Comparison of ENCODE assay signal across 12 cellular contexts in the genomic region with DNA sequence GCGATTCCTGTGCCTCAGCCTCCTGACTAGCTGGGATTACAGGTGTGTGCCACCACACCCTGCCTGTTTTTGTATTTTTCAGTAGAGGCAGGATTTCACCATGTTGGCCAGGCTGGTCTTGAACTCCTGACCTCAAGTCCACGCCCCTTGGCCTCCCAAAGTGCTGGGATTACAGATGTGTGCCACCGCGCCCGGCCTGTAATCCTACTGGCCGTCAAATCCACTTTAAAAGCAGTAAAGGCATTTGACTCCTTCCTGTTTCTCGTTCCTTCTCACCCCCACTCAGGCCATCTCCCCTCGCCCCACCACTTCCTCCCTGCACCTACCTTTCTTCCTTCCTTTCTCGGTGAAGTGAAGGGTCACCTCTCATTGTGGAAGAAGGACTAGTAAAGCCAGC.
DNase-seq lines count a peak whose midpoint lies in the region; ATAC-seq and TF ChIP-seq lines count a peak whose summit lies in the region.
"Had no signal": no experiment of that assay in that cellular context is flagged by ENCODE, and none has a peak within 500 bp of the region (broad histone marks: within the 10 kb centered on the region; RNA-seq: fewer than 3 reads in every experiment).

No MANE protein-coding gene starts in this region.

- TF ChIP-seq CTCF in VCaP (conservative IDR thresholded peaks at IDR 0.05) (no peak), gastroesophageal sphincter (IDR thresholded peaks at IDR 0.05) (no peak), endothelial cell (IDR thresholded peaks at IDR 0.05; ENCODE audit: unreplicated experiment) (no peak)

- H3K27me3 Mint-ChIP-seq in endothelial cell (ENCODE audit: unreplicated experiment), result peaks cover 2% of the 10 kb centered on the region

- no peak for TF ChIP-seq EP300 in gastroesophageal sphincter (IDR thresholded peaks at IDR 0.05)

- peak overlapping the region; percentile 26 to 79 (median 63) for H3K4me2 ChIP-seq in BLaER1 treated with 17β-estradiol and CSF1 and Interleukin-3, amounts not matched to agents 10 nM and 100 nM

- no peaks in the 10 kb centered on the region for H3K36me3 Mint-ChIP-seq in endothelial cell (ENCODE audit: low read depth, unreplicated experiment)
- H3K36me3 Mint-ChIP-seq: CD8-positive, alpha-beta T cell had no signal

- TF ChIP-seq POLR2A in gastroesophageal sphincter (IDR thresholded peaks at IDR 0.05), result no peak

- peaks cover 3% of the 10 kb centered on the region for H3K4me1 Mint-ChIP-seq in endothelial cell (ENCODE audit: unreplicated experiment)

- no peaks in the 10 kb centered on the region; a peak in 1 of 22 replicates for H3K9me3 ChIP-seq in BLaER1 treated with 17β-estradiol and CSF1 and Interleukin-3, amounts not matched to agents 10 nM and 100 nM (replicated peaks in 1 of 11)
- H3K9me3 ChIP-seq in gastroesophageal sphincter (no peaks in the 10 kb centered on the region), skeletal muscle tissue (ENCODE audit: control insufficient read depth in 3 of 3, low read length in 3 of 3) (no peaks in the 10 kb centered on the region)
- H3K9me3 ChIP-seq: HAP-1 had no signal

- H3K36me3 ChIP-seq in BLaER1 treated with 17β-estradiol and CSF1 and Interleukin-3, amounts not matched to agents 10 nM and 100 nM, result no peaks in the 10 kb centered on the region
- H3K36me3 ChIP-seq in gastroesophageal sphincter (no peaks in the 10 kb centered on the region), skeletal muscle tissue (ENCODE audit: control insufficient read depth in 3 of 3, insufficient read depth in 3 of 3, low read length in 3 of 3) (no peaks in the 10 kb centered on the region)
- H3K36me3 ChIP-seq: HAP-1 had no signal

- peak overlapping the region in 1 of 11 experiments; percentile 24; a peak in 1 of 22 replicates for H3K27ac ChIP-seq in BLaER1 treated with 17β-estradiol and CSF1 and Interleukin-3, amounts not matched to agents 10 nM and 100 nM
- H3K27ac ChIP-seq in VCaP, result peak overlapping the region; percentile 20; the same call in 1 of the 2 replicates
- peak overlapping the region; percentile 31 to 85 (median 83) for H3K27ac ChIP-seq in gastroesophageal sphincter
- peak overlapping the region; percentile 69 for H3K27ac ChIP-seq in skeletal muscle tissue (ENCODE audit: low read depth, low read length)

- no peak overlapping the region for H3K27ac Mint-ChIP-seq in endothelial cell (ENCODE audit: unreplicated experiment)
- H3K27ac Mint-ChIP-seq: CD8-positive, alpha-beta T cell had no signal

- H3K4me3 Mint-ChIP-seq in endothelial cell (ENCODE audit: unreplicated experiment), result no peak overlapping the region
- H3K4me3 Mint-ChIP-seq: CD8-positive, alpha-beta T cell had no signal

- H3K27me3 ChIP-seq in BLaER1 treated with 17β-estradiol and CSF1 and Interleukin-3, amounts not matched to agents 10 nM and 100 nM, result no peaks in the 10 kb centered on the region
- H3K27me3 ChIP-seq in gastroesophageal sphincter, result peaks cover 3% of the 10 kb centered on the region
- H3K27me3 ChIP-seq in skeletal muscle tissue (ENCODE audit: control insufficient read depth in 3 of 3, insufficient read depth in 3 of 3, low read length in 3 of 3), result peaks cover 0 to 9% (median 7%) of the 10 kb centered on the region in 3 donors

- 0 out of 22 replicates have a peak, but pooled peaks cover 0 to 4% (median 0%) of the 10 kb centered on the region in 11 experiments for H4K20me1 ChIP-seq in BLaER1 treated with 17β-estradiol and CSF1 and Interleukin-3, amounts not matched to agents 10 nM and 100 nM

- WGBS in gastroesophageal sphincter (ENCODE audit: low coverage in 1 of 2), 2 donors, result 49 to 65% methylated on average over 4 to 6 of the region's 9 CpGs

- H3K9me3 Mint-ChIP-seq in endothelial cell (ENCODE audit: unreplicated experiment), result no peaks in the 10 kb centered on the region
- H3K9me3 Mint-ChIP-seq: CD8-positive, alpha-beta T cell had no signal

- ATAC-seq in gastroesophageal sphincter (no peak), GM18873 (IDR thresholded peaks at IDR 0.05; ENCODE audit: low FRiP score, unreplicated experiment) (no peak)
- ATAC-seq: CD8-positive, alpha-beta T cell had no signal

- H3K4me3 ChIP-seq in BLaER1 treated with 17β-estradiol and CSF1 and Interleukin-3, amounts not matched to agents 10 nM and 100 nM, result no peak overlapping the region
- H3K4me3 ChIP-seq in gastroesophageal sphincter, result peak overlapping the region in 1 of 2 donors; percentile 26
- H3K4me3 ChIP-seq in skeletal muscle tissue (ENCODE audit: low read length in 3 of 3), result peak overlapping the region; percentile 11 to 55 (median 44)
- H3K4me3 ChIP-seq: HAP-1 had no signal

- peaks cover 32 to 69% (median 61%) of the 10 kb centered on the region in 10 experiments for H3K4me1 ChIP-seq in BLaER1 treated with 17β-estradiol and CSF1 and Interleukin-3, amounts not matched to agents 10 nM and 100 nM
- H3K4me1 ChIP-seq in gastroesophageal sphincter (peaks cover 0 to 58% (median 12%) of the 10 kb centered on the region in 3 donors), skeletal muscle tissue (ENCODE audit: control insufficient read depth in 3 of 3, insufficient read depth in 3 of 3, low read length in 3 of 3) (peaks cover 34 to 45% (median 37%) of the 10 kb centered on the region in 3 donors)

- H3K9ac ChIP-seq in BLaER1 treated with 17β-estradiol and CSF1 and Interleukin-3, amounts not matched to agents 10 nM and 100 nM, result no peak overlapping the region
- peak overlapping the region; percentile 2 to 74 (median 27) for H3K9ac ChIP-seq in skeletal muscle tissue (ENCODE audit: low read depth in 1 of 3, low read length in 3 of 3)

- DNase-seq in T-helper 2 cell (no peak), endothelial cell (ENCODE audit: low spot score) (no peak)
- DNase-seq in stimulated activated CD4-positive, alpha-beta T cell treated with anti-CD3 and anti-CD28 coated beads, Interleukin-4, amount 100 ng/mL, for 4 hours, result no peak
- DNase-seq: amygdala; CD8-positive, alpha-beta T cell; NCI-H187 had no signal

Comparison
In these comparisons a context has a peak if more than half of its experiments do, and no peak if none do; other contexts are left out.
1. H3K4me3 ChIP-seq: peak in skeletal muscle tissue (3 of 3); none in BLaER1 treated with 17β-estradiol and CSF1 and Interleukin-3, amounts not matched to agents 10 nM and 100 nM (0 of 10).
2. H3K9ac ChIP-seq: peak in skeletal muscle tissue (3 of 3); none in BLaER1 treated with 17β-estradiol and CSF1 and Interleukin-3, amounts not matched to agents 10 nM and 100 nM (0 of 11).